Comparison of ENCODE assay signal across 10 cellular contexts in genomic region chr2:85430780-85431601, GRCh38. TPM values are rescaled to one million over a fixed set of nuclear protein-coding genes. Genes with fewer than 3 reads are reported as not detected.
DNase-seq lines count a peak whose midpoint lies in the region; ATAC-seq and TF ChIP-seq lines count a peak whose summit lies in the region.
"Had no signal": no experiment of that assay in that cellular context is flagged by ENCODE, and none has a peak within 500 bp of the region (broad histone marks: within the 10 kb centered on the region; RNA-seq: fewer than 3 reads in every experiment).

No MANE protein-coding gene starts in this region.

- no peaks in the 10 kb centered on the region for H3K27me3 Mint-ChIP-seq in activated T-cell treated with anti-CD3 and anti-CD28 coated beads, Interleukin-2, amount 50 U/mL, for 4 hours (ENCODE audit: low read depth)

- ATAC-seq in GM21737 (IDR thresholded peaks at IDR 0.05; ENCODE audit: unreplicated experiment), result no peak
- no peak for ATAC-seq in activated T-cell treated with anti-CD3 and anti-CD28 coated beads, Interleukin-2, amount 50 U/mL, for 4 hours

- no peaks in the 10 kb centered on the region for H3K79me2 ChIP-seq in osteoblast (ENCODE audit: insufficient read depth, low read length)

- no peak overlapping the region for H3K4me2 ChIP-seq in osteoblast (ENCODE audit: insufficient read depth, low read length)

- H3K9me3 ChIP-seq in osteoblast (ENCODE audit: low read depth, low read length), result no peaks in the 10 kb centered on the region
- H3K9me3 ChIP-seq: thoracic aorta had no signal

- no peak for TF ChIP-seq CTCF in osteoblast (IDR thresholded peaks at IDR 0.05; ENCODE audit: extremely low read depth, low read depth, low read length)

- in situ Hi-C loops in G401 (cut with HindIII; ENCODE audit: low sequenced_read_pairs), result no loop called here

- H3K36me3 ChIP-seq in osteoblast (ENCODE audit: insufficient read depth, low read length), result no peaks in the 10 kb centered on the region
- H3K36me3 ChIP-seq: thoracic aorta had no signal

- H3K36me3 Mint-ChIP-seq in activated T-cell treated with anti-CD3 and anti-CD28 coated beads, Interleukin-2, amount 50 U/mL, for 4 hours (ENCODE audit: insufficient read depth), result no peaks in the 10 kb centered on the region

- DNase-seq in G401 (ENCODE audit: low spot score), result peak; percentile 98
- DNase-seq in NCI-H510A (lab: John Stamatoyannopoulos, UW), result peak; percentile 56
- peak; percentile 86 for DNase-seq in globus pallidus (ENCODE audit: low spot score)
- peak; percentile 84 for DNase-seq in osteoblast (ENCODE audit: insufficient read length, low spot score, missing footprints)
- no peak for DNase-seq in mucosa of gallbladder (ENCODE audit: low spot score)
- DNase-seq in activated T-cell treated with anti-CD3 and anti-CD28 coated beads, Interleukin-2, amount 50 U/mL, for 4 hours, result no peak
- DNase-seq in NCI-H1105 (lab: John Stamatoyannopoulos, UW), result no peak
- DNase-seq: stimulated activated CD4-positive, alpha-beta T cell treated with anti-CD3 and anti-CD28 coated beads, Interleukin-2, amount 100 ng/mL, for 24 hours had no signal

- no peak overlapping the region for H3K4me3 Mint-ChIP-seq in activated T-cell treated with anti-CD3 and anti-CD28 coated beads, Interleukin-2, amount 50 U/mL, for 4 hours

- no peaks in the 10 kb centered on the region for H4K20me1 ChIP-seq in osteoblast (ENCODE audit: insufficient read depth, low read length)

- no peak overlapping the region for H2AFZ ChIP-seq in osteoblast (ENCODE audit: low read length)

- H3K4me1 Mint-ChIP-seq in activated T-cell treated with anti-CD3 and anti-CD28 coated beads, Interleukin-2, amount 50 U/mL, for 4 hours (ENCODE audit: low read depth), result peaks cover 1% of the 10 kb centered on the region

- H3K4me1 ChIP-seq in osteoblast (ENCODE audit: insufficient read depth, low read length), result peaks cover 14% of the 10 kb centered on the region

- no peak overlapping the region for H3K27ac ChIP-seq in osteoblast (ENCODE audit: low read depth, low read length)
- H3K27ac ChIP-seq: thoracic aorta had no signal

- H3K4me3 ChIP-seq in osteoblast (ENCODE audit: insufficient read depth, low read length), result no peak overlapping the region
- H3K4me3 ChIP-seq: thoracic aorta had no signal

- H3K27me3 ChIP-seq in osteoblast (ENCODE audit: insufficient read depth, low read length), result no peaks in the 10 kb centered on the region

- H3K9me3 Mint-ChIP-seq in activated T-cell treated with anti-CD3 and anti-CD28 coated beads, Interleukin-2, amount 50 U/mL, for 4 hours, result no peaks in the 10 kb centered on the region

RNA-seq across cellular contexts. Expression of gene SH2D6, which starts 12.5 kb away (rescaled TPM):
- total RNA-seq in G401 (2014; rRNA removed; shearing (Covaris generic)), result not detected in 2 replicates
- under 0.01 TPM in 1 of 2 replicates, not detected in the other for total RNA-seq in osteoblast
- total RNA-seq in mucosa of gallbladder, result 9.9 TPM
- under 1 TPM; 0.26 to 0.54 (median 0.40) TPM for total RNA-seq in activated T-cell treated with anti-CD3 and anti-CD28 coated beads, Interleukin-2, amount 50 U/mL, for 4 hours
- total RNA-seq: thoracic aorta had no signal

RNA-seq across cellular contexts. Expression of gene CAPG, which starts 20.8 kb away (rescaled TPM):
- 1.0 and 5.3 TPM in 2 replicates for total RNA-seq in G401 (2014; rRNA removed; shearing (Covaris generic))
- total RNA-seq in osteoblast, result 97.2 and 140 TPM in 2 replicates
- total RNA-seq in mucosa of gallbladder, result 125 TPM
- total RNA-seq in activated T-cell treated with anti-CD3 and anti-CD28 coated beads, Interleukin-2, amount 50 U/mL, for 4 hours, result 10 to 100 TPM in 1 of 3 donors, 1 to 10 TPM in 2; 9.1 to 10.9 (median 9.5) TPM

Comparison
In these comparisons a context has a peak if more than half of its experiments do, and no peak if none do; other contexts are left out.
1. DNase-seq: peak in G401 (single experiment), NCI-H510A (single experiment), globus pallidus (single experiment) and osteoblast (single experiment); none in mucosa of gallbladder (single experiment), activated T-cell treated with anti-CD3 and anti-CD28 coated beads, Interleukin-2, amount 50 U/mL, for 4 hours (single experiment) and NCI-H1105 (single experiment).